Comparison of ENCODE assay signal across 1 cellular context in the genomic region with DNA sequence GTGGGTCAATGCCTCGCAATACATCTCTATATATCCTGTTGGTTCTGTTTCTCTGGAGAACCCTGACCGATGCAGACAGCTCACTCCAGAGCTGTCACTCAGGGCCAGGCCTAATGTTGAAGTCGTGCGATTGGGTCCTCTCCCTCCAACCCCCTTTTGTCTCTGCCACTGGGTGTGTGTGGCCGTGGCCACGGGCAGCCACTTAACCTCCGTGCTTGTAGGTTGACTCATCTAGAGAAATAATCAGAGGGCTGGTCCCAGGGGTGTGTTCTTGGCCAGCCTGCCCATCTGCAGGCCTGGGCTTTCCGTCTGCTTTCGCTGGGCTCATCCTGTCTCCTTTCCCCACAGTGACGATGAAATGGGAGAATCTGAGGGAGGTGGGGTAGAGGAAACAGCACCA.
TF ChIP-seq lines count a peak whose summit lies in the region.

No MANE protein-coding gene starts in this region.

TF ChIP-seq in K562, 482 proteins besides CTCF, POLR2A, EP300 and RAD21:
- TF ChIP-seq MCM5 (IDR thresholded peaks at IDR 0.05; ENCODE audit: low read depth) = no peak
- TF ChIP-seq L3MBTL2 (IDR thresholded peaks at IDR 0.05) = 0 out of 2 replicates have a peak, but pooled peaks have one; percentile 1
- TF ChIP-seq, protein P1, sequence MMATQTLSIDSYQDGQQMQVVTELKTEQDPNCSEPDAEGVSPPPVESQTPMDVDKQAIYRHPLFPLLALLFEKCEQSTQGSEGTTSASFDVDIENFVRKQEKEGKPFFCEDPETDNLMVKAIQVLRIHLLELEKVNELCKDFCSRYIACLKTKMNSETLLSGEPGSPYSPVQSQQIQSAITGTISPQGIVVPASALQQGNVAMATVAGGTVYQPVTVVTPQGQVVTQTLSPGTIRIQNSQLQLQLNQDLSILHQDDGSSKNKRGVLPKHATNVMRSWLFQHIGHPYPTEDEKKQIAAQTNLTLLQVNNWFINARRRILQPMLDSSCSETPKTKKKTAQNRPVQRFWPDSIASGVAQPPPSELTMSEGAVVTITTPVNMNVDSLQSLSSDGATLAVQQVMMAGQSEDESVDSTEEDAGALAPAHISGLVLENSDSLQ (IDR thresholded peaks at IDR 0.05) = peak; percentile 69
- no peak for TF ChIP-seq PTBP1 (IDR thresholded peaks at IDR 0.05; ENCODE audit: low read depth, low read length)
- TF ChIP-seq, protein P2, sequence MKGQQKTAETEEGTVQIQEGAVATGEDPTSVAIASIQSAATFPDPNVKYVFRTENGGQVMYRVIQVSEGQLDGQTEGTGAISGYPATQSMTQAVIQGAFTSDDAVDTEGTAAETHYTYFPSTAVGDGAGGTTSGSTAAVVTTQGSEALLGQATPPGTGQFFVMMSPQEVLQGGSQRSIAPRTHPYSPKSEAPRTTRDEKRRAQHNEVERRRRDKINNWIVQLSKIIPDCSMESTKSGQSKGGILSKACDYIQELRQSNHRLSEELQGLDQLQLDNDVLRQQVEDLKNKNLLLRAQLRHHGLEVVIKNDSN (CRISPR knock-in tag; IDR thresholded peaks at IDR 0.05) = 0 out of 2 replicates have a peak, but pooled peaks have one; percentile 4
